In the genomic region with DNA sequence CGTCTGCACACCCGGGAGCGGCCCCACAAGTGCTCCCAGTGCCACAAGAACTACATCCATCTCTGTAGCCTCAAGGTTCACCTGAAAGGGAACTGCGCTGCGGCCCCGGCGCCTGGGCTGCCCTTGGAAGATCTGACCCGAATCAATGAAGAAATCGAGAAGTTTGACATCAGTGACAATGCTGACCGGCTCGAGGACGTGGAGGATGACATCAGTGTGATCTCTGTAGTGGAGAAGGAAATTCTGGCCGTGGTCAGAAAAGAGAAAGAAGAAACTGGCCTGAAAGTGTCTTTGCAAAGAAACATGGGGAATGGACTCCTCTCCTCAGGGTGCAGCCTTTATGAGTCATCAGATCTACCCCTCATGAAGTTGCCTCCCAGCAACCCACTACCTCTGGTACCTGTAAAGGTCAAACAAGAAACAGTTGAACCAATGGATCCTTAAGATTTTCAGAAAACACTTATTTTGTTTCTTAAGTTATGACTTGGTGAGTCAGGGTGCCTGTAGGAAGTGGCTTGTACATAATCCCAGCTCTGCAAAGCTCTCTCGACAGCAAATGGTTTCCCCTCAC, we compare ENCODE assay signal across 1 cellular context.
TF ChIP-seq lines count a peak whose summit lies in the region.

No MANE protein-coding gene starts in this region.

TF ChIP-seq in IMR-90, 13 proteins besides CTCF, POLR2A, EP300 and RAD21:
- TF ChIP-seq, protein P1, sequence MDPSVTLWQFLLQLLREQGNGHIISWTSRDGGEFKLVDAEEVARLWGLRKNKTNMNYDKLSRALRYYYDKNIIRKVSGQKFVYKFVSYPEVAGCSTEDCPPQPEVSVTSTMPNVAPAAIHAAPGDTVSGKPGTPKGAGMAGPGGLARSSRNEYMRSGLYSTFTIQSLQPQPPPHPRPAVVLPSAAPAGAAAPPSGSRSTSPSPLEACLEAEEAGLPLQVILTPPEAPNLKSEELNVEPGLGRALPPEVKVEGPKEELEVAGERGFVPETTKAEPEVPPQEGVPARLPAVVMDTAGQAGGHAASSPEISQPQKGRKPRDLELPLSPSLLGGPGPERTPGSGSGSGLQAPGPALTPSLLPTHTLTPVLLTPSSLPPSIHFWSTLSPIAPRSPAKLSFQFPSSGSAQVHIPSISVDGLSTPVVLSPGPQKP (IDR thresholded peaks at IDR 0.05; ENCODE audit: borderline replicate concordance, low read depth, low read length): no peak
- no peak for TF ChIP-seq SMC3 (IDR thresholded peaks at IDR 0.05; ENCODE audit: low read depth, low read length)
- no peak for TF ChIP-seq RFX5 (IDR thresholded peaks at IDR 0.05; ENCODE audit: low read depth, low read length)
- no peak for TF ChIP-seq MXI1 (IDR thresholded peaks at IDR 0.05; ENCODE audit: borderline replicate concordance, low read depth, low read length)
- TF ChIP-seq BHLHE40 (IDR thresholded peaks at IDR 0.05; ENCODE audit: low read depth, low read length): no peak
- TF ChIP-seq FOS (IDR thresholded peaks at IDR 0.05; ENCODE audit: low read depth, low read length): no peak
